Comparison of ENCODE assay signal across 10 cellular contexts in the genomic region with DNA sequence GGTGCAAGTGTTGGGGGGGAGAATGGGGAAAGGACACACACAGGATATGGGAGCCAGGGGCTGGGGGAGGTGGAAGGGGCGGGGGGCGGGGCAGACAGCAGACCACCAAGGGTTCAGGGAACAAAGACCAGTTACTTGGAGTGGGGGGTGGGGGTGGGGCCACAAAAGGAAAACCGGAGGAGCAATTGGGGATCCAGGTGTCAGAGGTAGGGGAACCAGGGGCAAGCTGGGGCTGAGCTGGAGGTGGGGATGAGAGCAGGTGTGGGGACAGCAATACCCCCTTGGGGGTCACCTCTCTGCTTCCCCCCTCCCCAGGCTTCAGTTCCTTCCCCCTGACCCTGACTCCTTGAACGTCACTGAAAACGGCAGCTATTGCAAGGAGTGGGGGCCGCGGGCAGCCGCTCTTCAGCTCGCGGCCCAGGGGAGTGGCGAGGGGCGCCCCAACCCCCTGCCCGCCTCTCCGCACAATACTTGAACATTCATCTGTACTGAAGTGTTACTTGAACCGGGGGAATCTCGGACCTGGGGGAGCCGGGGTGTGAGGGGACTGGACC. TPM values are rescaled to one million over a fixed set of nuclear protein-coding genes. Genes with fewer than 3 reads are reported as not detected.
DNase-seq lines count a peak whose midpoint lies in the region; ATAC-seq and TF ChIP-seq lines count a peak whose summit lies in the region.
"Had no signal": no experiment of that assay in that cellular context is flagged by ENCODE, and none has a peak within 500 bp of the region (broad histone marks: within the 10 kb centered on the region; RNA-seq: fewer than 3 reads in every experiment).

No MANE protein-coding gene starts in this region.

- H3K4me3 ChIP-seq in foreskin fibroblast (ENCODE audit: low read depth in 1 of 2, low read length in 2 of 2) = peak overlapping the region; percentile 64 to 94
- peak overlapping the region; percentile 74 for H3K4me3 ChIP-seq in neuron (ENCODE audit: low read length)
- H3K4me3 ChIP-seq in upper lobe of right lung = no peak overlapping the region

- intact Hi-C loops in Right ventricle myocardium superior (cut with DNase I) (no loop called here), Right ventricle myocardium inferior (cut with DNase I) (loop anchor here (2.0 kb wide), 1 partner anchor 25 kb away; a partner anchor contains a TSS), upper lobe of right lung (cut with DNase I) (no loop called here)

- H3K9me3 ChIP-seq in neuron (ENCODE audit: low read length) = peaks cover 2% of the 10 kb centered on the region
- H3K9me3 ChIP-seq in upper lobe of right lung = no peaks in the 10 kb centered on the region

- peak; percentile 41 for DNase-seq in Right ventricle myocardium superior
- DNase-seq in Right ventricle myocardium inferior (ENCODE audit: missing footprints) = no peak
- DNase-seq in foreskin fibroblast = no peak
- DNase-seq in upper lobe of right lung = no peak
- DNase-seq in activated naive CD4-positive, alpha-beta T cell treated with anti-CD3 and anti-CD28 coated beads, Interleukin-2, amount 50 U/mL, for 16 hours = no peak
- no peak for DNase-seq in NCI-H82 (lab: John Stamatoyannopoulos, UW)
- DNase-seq: activated T-cell treated with anti-CD3 and anti-CD28 coated beads, Interleukin-2, amount 50 U/mL, for 72 hours had no signal

- H3K4me1 ChIP-seq in neuron (ENCODE audit: insufficient read depth, low read length) (peaks cover 31% of the 10 kb centered on the region), upper lobe of right lung (peaks cover 21% of the 10 kb centered on the region)

- H3K27ac ChIP-seq in upper lobe of right lung = peak overlapping the region; percentile 85
- H3K27ac ChIP-seq: KMS-11 had no signal

- peak overlapping the region; percentile 41 for H2AFZ ChIP-seq in neuron (ENCODE audit: low read depth, low read length)

- H3K36me3 ChIP-seq in neuron (ENCODE audit: insufficient read depth, low read length) = peaks cover 22% of the 10 kb centered on the region
- H3K36me3 ChIP-seq in upper lobe of right lung = peaks cover under 1% of the 10 kb centered on the region

- H3K27me3 ChIP-seq in neuron (ENCODE audit: insufficient read depth, low read length) = no peaks in the 10 kb centered on the region
- no peaks in the 10 kb centered on the region for H3K27me3 ChIP-seq in upper lobe of right lung

- TF ChIP-seq CTCF in foreskin fibroblast (IDR thresholded peaks at IDR 0.05; ENCODE audit: low read depth, low read length) (no peak), upper lobe of right lung (IDR thresholded peaks at IDR 0.05) (no peak)

- ATAC-seq in Right ventricle myocardium superior (ENCODE audit: poor library complexity) (no peak), Right ventricle myocardium inferior (no peak), upper lobe of right lung (no peak), GM21576 (IDR thresholded peaks at IDR 0.05; ENCODE audit: unreplicated experiment) (no peak)
- ATAC-seq: activated T-cell treated with anti-CD3 and anti-CD28 coated beads, Interleukin-2, amount 50 U/mL, for 72 hours had no signal

RNA-seq across cellular contexts. Expression of a gene that starts 1.3 kb away (rescaled TPM):
- 9.5 TPM for total RNA-seq in Right ventricle myocardium superior
- 11.4 TPM for total RNA-seq in Right ventricle myocardium inferior
- total RNA-seq in upper lobe of right lung = 19.5 TPM

RNA-seq across cellular contexts. Expression of a gene that starts 9.9 kb away (rescaled TPM):
- total RNA-seq in Right ventricle myocardium superior = 6.9 TPM
- total RNA-seq in Right ventricle myocardium inferior = 9.4 TPM
- 18.6 TPM for total RNA-seq in upper lobe of right lung

RNA-seq across cellular contexts. Expression of a gene that starts 24.2 kb away (rescaled TPM):
- total RNA-seq in Right ventricle myocardium superior (4.7 TPM), Right ventricle myocardium inferior (6.3 TPM), upper lobe of right lung (13.4 TPM)

RNA-seq across cellular contexts. Expression of a gene that starts 37.4 kb away (rescaled TPM):
- 6.7 TPM for total RNA-seq in Right ventricle myocardium superior
- 7.0 TPM for total RNA-seq in Right ventricle myocardium inferior
- total RNA-seq in upper lobe of right lung = 30.4 TPM

RNA-seq across cellular contexts. Expression of a gene that starts 51.2 kb away (rescaled TPM):
- total RNA-seq in Right ventricle myocardium superior (6.5 TPM), Right ventricle myocardium inferior (8.7 TPM), upper lobe of right lung (9.3 TPM)
